Comparison of ENCODE assay signal across 16 cellular contexts in the genomic region with DNA sequence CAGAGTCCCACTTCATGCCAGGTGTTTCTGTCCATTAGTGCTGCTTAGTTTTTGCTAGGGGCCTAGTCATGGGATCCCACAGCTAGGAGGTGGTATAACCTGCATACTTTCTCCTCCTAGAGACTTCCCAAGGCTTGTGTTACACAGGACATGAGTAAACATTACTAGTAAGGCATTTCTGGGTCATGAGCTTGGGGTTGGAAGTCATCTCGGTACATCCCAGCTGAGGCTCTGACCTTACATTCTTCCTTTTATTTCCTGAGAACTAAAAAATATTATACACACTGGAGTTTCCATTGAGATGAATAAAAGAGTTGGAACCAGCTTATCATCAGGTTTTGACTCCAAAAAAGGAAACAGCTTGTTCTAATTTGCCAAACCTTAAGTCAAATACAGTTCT. TPM values are rescaled to one million over a fixed set of nuclear protein-coding genes. Genes with fewer than 3 reads are reported as not detected.
DNase-seq lines count a peak whose midpoint lies in the region; ATAC-seq and TF ChIP-seq lines count a peak whose summit lies in the region.
"Had no signal": no experiment of that assay in that cellular context is flagged by ENCODE, and none has a peak within 500 bp of the region (broad histone marks: within the 10 kb centered on the region; RNA-seq: fewer than 3 reads in every experiment).

No MANE protein-coding gene starts in this region.

- no peak overlapping the region for H2BK15ac ChIP-seq in mesendoderm (replicated peaks; ENCODE audit: low read depth)

- DNase-seq in MG63, result peak; percentile 8
- DNase-seq in epithelial cell of proximal tubule (ENCODE audit: low read depth), result peak; percentile 59
- peak; percentile 26 for DNase-seq in mesendoderm
- no peak for DNase-seq in iPS-NIHi7 (ENCODE audit: extremely low spot score)
- DNase-seq in osteocyte (ENCODE audit: extremely low spot score, unreplicated experiment), result no peak
- DNase-seq: activated naive CD4-positive, alpha-beta T cell treated with anti-CD3 and anti-CD28 coated beads, Interleukin-2, amount 10 ng/mL, durations not matched to agents 7 days and 5 days; caudate nucleus; DMS153; erythroblast; H7 had no signal

- no peaks in the 10 kb centered on the region for H4K20me1 ChIP-seq in BLaER1 treated with 17β-estradiol and CSF1 and Interleukin-3, amounts not matched to agents 10 nM and 100 nM

- H3K23ac ChIP-seq in mesendoderm (ENCODE audit: low read length), result no peak overlapping the region

- H3K9me3 Mint-ChIP-seq in osteocyte (ENCODE audit: unreplicated experiment), result no peaks in the 10 kb centered on the region
- H3K9me3 Mint-ChIP-seq: activated naive CD4-positive, alpha-beta T cell treated with anti-CD3 and anti-CD28 coated beads, Interleukin-2, amount 10 ng/mL, durations not matched to agents 7 days and 5 days; mesothelial cell of epicardium had no signal

- H3K79me1 ChIP-seq in mesendoderm (ENCODE audit: low read length), result no peaks in the 10 kb centered on the region

- no peak overlapping the region for H4K8ac ChIP-seq in mesendoderm (ENCODE audit: low read depth, low read length)

- WGBS in mesendoderm (ENCODE audit: extremely low coverage, insufficient coverage, low lambda C conversion rate), result no CpG with 5 or more reads among the region's 1 CpG

- H2BK120ac ChIP-seq in mesendoderm (ENCODE audit: low read depth, low read length), result no peak overlapping the region

- H3K36me3 ChIP-seq in BLaER1 treated with 17β-estradiol and CSF1 and Interleukin-3, amounts not matched to agents 10 nM and 100 nM, result no peaks in the 10 kb centered on the region
- no peaks in the 10 kb centered on the region for H3K36me3 ChIP-seq in MG63
- H3K36me3 ChIP-seq in mesendoderm (ENCODE audit: control insufficient read depth, insufficient read depth, low read length), result no peaks in the 10 kb centered on the region
- H3K36me3 ChIP-seq: thoracic aorta had no signal

- H3K27ac Mint-ChIP-seq in osteocyte (ENCODE audit: unreplicated experiment), result no peak overlapping the region
- H3K27ac Mint-ChIP-seq: activated naive CD4-positive, alpha-beta T cell treated with anti-CD3 and anti-CD28 coated beads, Interleukin-2, amount 10 ng/mL, durations not matched to agents 7 days and 5 days; mesothelial cell of epicardium had no signal

- no peak overlapping the region for H4K5ac ChIP-seq in mesendoderm (ENCODE audit: low read length)

- peaks cover 29 to 63% (median 52%) of the 10 kb centered on the region in 10 experiments for H3K4me1 ChIP-seq in BLaER1 treated with 17β-estradiol and CSF1 and Interleukin-3, amounts not matched to agents 10 nM and 100 nM
- H3K4me1 ChIP-seq in mesendoderm (ENCODE audit: control insufficient read depth, low read depth, low read length), result peaks cover 4% of the 10 kb centered on the region

- H3K9ac ChIP-seq in BLaER1 treated with 17β-estradiol and CSF1 and Interleukin-3, amounts not matched to agents 10 nM and 100 nM, result no peak overlapping the region
- H3K9ac ChIP-seq in mesendoderm (ENCODE audit: low read length), result no peak overlapping the region

- peak; percentile 48 for TF ChIP-seq CTCF in epithelial cell of proximal tubule (conservative IDR thresholded peaks at IDR 0.05; ENCODE audit: low read depth, low read length)
- no peak for TF ChIP-seq CTCF in osteocyte (IDR thresholded peaks at IDR 0.05)

- H3K4me3 Mint-ChIP-seq in osteocyte (ENCODE audit: unreplicated experiment), result no peak overlapping the region
- H3K4me3 Mint-ChIP-seq: activated naive CD4-positive, alpha-beta T cell treated with anti-CD3 and anti-CD28 coated beads, Interleukin-2, amount 10 ng/mL, durations not matched to agents 7 days and 5 days; mesothelial cell of epicardium had no signal

- H3K4ac ChIP-seq in mesendoderm (ENCODE audit: low read depth, low read length), result no peak overlapping the region

- ATAC-seq in HG02642 (IDR thresholded peaks at IDR 0.05; ENCODE audit: poor library complexity, unreplicated experiment), result no peak
- no peak for ATAC-seq in HG02798 (IDR thresholded peaks at IDR 0.05; ENCODE audit: poor library complexity, unreplicated experiment)

- no peaks in the 10 kb centered on the region for H3K27me3 Mint-ChIP-seq in osteocyte (ENCODE audit: unreplicated experiment)

- H3K4me3 ChIP-seq in BLaER1 treated with 17β-estradiol and CSF1 and Interleukin-3, amounts not matched to agents 10 nM and 100 nM, result no peak overlapping the region
- H3K4me3 ChIP-seq in MG63 (no peak overlapping the region), epithelial cell of proximal tubule (ENCODE audit: low read depth, low read length) (no peak overlapping the region), mesendoderm (ENCODE audit: low read length) (no peak overlapping the region)
- H3K4me3 ChIP-seq: thoracic aorta had no signal

- H3K56ac ChIP-seq in mesendoderm (ENCODE audit: low read length), result no peak overlapping the region

- H3K4me1 Mint-ChIP-seq in osteocyte (ENCODE audit: unreplicated experiment), result peaks cover 6% of the 10 kb centered on the region

- peak overlapping the region in 10 of 11 experiments; percentile 3 to 97 (median 68); a peak in 16 of 22 replicates for H3K4me2 ChIP-seq in BLaER1 treated with 17β-estradiol and CSF1 and Interleukin-3, amounts not matched to agents 10 nM and 100 nM
- no peak overlapping the region for H3K4me2 ChIP-seq in mesendoderm (ENCODE audit: low read length)

- peak overlapping the region in 5 of 11 experiments; percentile 5 to 72 (median 47); a peak in 8 of 22 replicates for H3K27ac ChIP-seq in BLaER1 treated with 17β-estradiol and CSF1 and Interleukin-3, amounts not matched to agents 10 nM and 100 nM
- no peak overlapping the region for H3K27ac ChIP-seq in mesendoderm (ENCODE audit: low read depth, low read length)
- H3K27ac ChIP-seq: thoracic aorta, VCaP had no signal

- no peaks in the 10 kb centered on the region for H3K79me2 ChIP-seq in mesendoderm (ENCODE audit: control insufficient read depth, insufficient read depth, low read length)

- H2BK5ac ChIP-seq in mesendoderm (ENCODE audit: low read length), result no peak overlapping the region

- no peak overlapping the region for H2AK5ac ChIP-seq in mesendoderm (ENCODE audit: low read length)

- H3K36me3 Mint-ChIP-seq in osteocyte (ENCODE audit: unreplicated experiment), result no peaks in the 10 kb centered on the region
- H3K36me3 Mint-ChIP-seq: activated naive CD4-positive, alpha-beta T cell treated with anti-CD3 and anti-CD28 coated beads, Interleukin-2, amount 10 ng/mL, durations not matched to agents 7 days and 5 days; mesothelial cell of epicardium had no signal

- H3K9me3 ChIP-seq in BLaER1 treated with 17β-estradiol and CSF1 and Interleukin-3, amounts not matched to agents 10 nM and 100 nM (replicated peaks in 1 of 11), result no peaks in the 10 kb centered on the region
- no peaks in the 10 kb centered on the region for H3K9me3 ChIP-seq in MG63
- H3K9me3 ChIP-seq: thoracic aorta had no signal

- H3K27me3 ChIP-seq in BLaER1 treated with 17β-estradiol and CSF1 and Interleukin-3, amounts not matched to agents 10 nM and 100 nM, result no peaks in the 10 kb centered on the region
- H3K27me3 ChIP-seq in MG63 (no peaks in the 10 kb centered on the region), mesendoderm (ENCODE audit: insufficient read depth, low read length, poor library complexity) (no peaks in the 10 kb centered on the region)

- H3K18ac ChIP-seq in mesendoderm (ENCODE audit: low read length), result no peak overlapping the region

RNA-seq across cellular contexts. Expression of a gene that starts 20.9 kb away (rescaled TPM):
- total RNA-seq in MG63 (2014; rRNA removed; shearing (Covaris generic); ENCODE audit: low replicate concordance), result not detected in 2 replicates
- total RNA-seq in epithelial cell of proximal tubule (not detected in 2 replicates), osteocyte (not detected in 2 replicates)
- polyA plus RNA-seq in mesendoderm (2013, experiment 1 of 2), result 0.04 TPM
- polyA plus RNA-seq in mesendoderm (2013, experiment 2 of 2), result 0.04 TPM
- total RNA-seq: H7, mesothelial cell of epicardium, thoracic aorta had no signal

RNA-seq across cellular contexts. Expression of a gene that starts 52.5 kb away (rescaled TPM):
- total RNA-seq in MG63 (2014; rRNA removed; shearing (Covaris generic); ENCODE audit: low replicate concordance), result 6.9 and 11.7 TPM in 2 replicates
- total RNA-seq in epithelial cell of proximal tubule (7.1 and 11.4 TPM in 2 replicates), osteocyte (29.4 and 36.2 TPM in 2 replicates)
- 30.7 TPM for polyA plus RNA-seq in mesendoderm (2013, experiment 1 of 2)
- polyA plus RNA-seq in mesendoderm (2013, experiment 2 of 2), result 29.2 TPM

Comparison
In these comparisons a context has a peak if more than half of its experiments do, and no peak if none do; other contexts are left out.
1. DNase-seq: peak in MG63 (single experiment), epithelial cell of proximal tubule (single experiment) and mesendoderm (single experiment); none in iPS-NIHi7 (single experiment) and osteocyte (single experiment).